ENCODE assay signal across 4 cellular contexts in genomic region chrX:119769388-119769787, GRCh38.
TF ChIP-seq lines count a peak whose summit lies in the region.

No MANE protein-coding gene starts in this region.

TF ChIP-seq in A549, 52 proteins besides CTCF, POLR2A, EP300 and RAD21:
- TF ChIP-seq MAFK (IDR thresholded peaks at IDR 0.05; ENCODE audit: partially characterized antibody) = peak; percentile 84

TF ChIP-seq in HCT116, 20 proteins besides CTCF, POLR2A, EP300 and RAD21:
- TF ChIP-seq SP1 (IDR thresholded peaks at IDR 0.05; ENCODE audit: low read depth) = 0 out of 2 replicates have a peak, but pooled peaks have one; percentile 24

TF ChIP-seq in WTC11, 78 proteins besides CTCF, POLR2A, EP300 and RAD21:
- TF ChIP-seq NFYB (CRISPR knock-in tag; conservative IDR thresholded peaks at IDR 0.05; ENCODE audit: low read depth) = peak; percentile 21; the same call in 1 of the 2 replicates

TF ChIP-seq in H1, 55 proteins besides CTCF, POLR2A, EP300 and RAD21:
- 0 out of 2 replicates have a peak, but pooled peaks have one; percentile 30 for TF ChIP-seq SP1 (IDR thresholded peaks at IDR 0.05; ENCODE audit: low read depth, low read length)
